Comparison of ENCODE assay signal across 2 cellular contexts in genomic region chr3:47504113-47504512, GRCh38.
TF ChIP-seq lines count a peak whose summit lies in the region.

No MANE protein-coding gene starts in this region.

TF ChIP-seq in HEK293, 187 proteins besides CTCF, POLR2A, EP300 and RAD21:
- no peak for TF ChIP-seq ZNF184 (tag by site-specific recombination; IDR thresholded peaks at IDR 0.05)
- peak; percentile 38; the same call in 1 of the 2 replicates for TF ChIP-seq SCRT2 (tag by site-specific recombination; IDR thresholded peaks at IDR 0.05)
- TF ChIP-seq ZNF692 (tag by site-specific recombination; IDR thresholded peaks at IDR 0.05) = 0 out of 2 replicates have a peak, but pooled peaks have one; percentile 14

TF ChIP-seq in K562, 482 proteins besides CTCF, POLR2A, EP300 and RAD21:
- TF ChIP-seq ARID3B (CRISPR knock-in tag; IDR thresholded peaks at IDR 0.05; ENCODE audit: borderline replicate concordance) (no peak), L3MBTL2 (IDR thresholded peaks at IDR 0.05) (peak; percentile 77), FOXP1 (CRISPR knock-in tag; IDR thresholded peaks at IDR 0.05) (no peak), CREB3L1 (IDR thresholded peaks at IDR 0.05; ENCODE audit: borderline replicate concordance, low read depth) (peak; percentile 20; the same call in 1 of the 2 replicates), TRIM24 (IDR thresholded peaks at IDR 0.05) (no peak), MNT (conservative IDR thresholded peaks at IDR 0.05) (peak; percentile 12 to 42; a peak in 1 of 4 replicates), ZNF121 (CRISPR knock-in tag; conservative IDR thresholded peaks at IDR 0.05) (no peak), E2F6 (IDR thresholded peaks at IDR 0.05; ENCODE audit: borderline replicate concordance in 1 of 2, extremely low read depth in 1 of 2, insufficient read depth in 1 of 2, insufficient read length in 1 of 2, low read depth in 1 of 2, low read length in 1 of 2, poor library complexity in 1 of 2, severe bottlenecking in 1 of 2) (peak in 1 of 2 experiments; percentile 81), ZNF592 (IDR thresholded peaks at IDR 0.05) (peak; percentile 77), MGA (IDR thresholded peaks at IDR 0.05) (peak; percentile 64), SNIP1 (IDR thresholded peaks at IDR 0.05; ENCODE audit: low read depth) (peak; percentile 77; the same call in 1 of the 2 replicates), MAX (CRISPR knock-in tag; IDR thresholded peaks at IDR 0.05) (peak; percentile 76), U2AF2 (optimal IDR thresholded peaks at IDR 0.05; ENCODE audit: low read depth, low read length) (no peak)
